In genomic region chr13:50115695-50116094, GRCh38 we compare ENCODE assay signal across 1 cellular context.
TF ChIP-seq lines count a peak whose summit lies in the region.

No MANE protein-coding gene starts in this region.

TF ChIP-seq in IMR-90, 13 proteins besides CTCF, POLR2A, EP300 and RAD21 (continued from another document):
- TF ChIP-seq ELK1 (IDR thresholded peaks at IDR 0.05; ENCODE audit: borderline replicate concordance, low read depth, low read length) (no peak), MAFK (IDR thresholded peaks at IDR 0.05; ENCODE audit: low read depth, low read length) (no peak), RCOR1 (IDR thresholded peaks at IDR 0.05; ENCODE audit: insufficient replicate concordance, low read length) (no peak)
